Comparison of ENCODE assay signal across 1 cellular context in the genomic region with DNA sequence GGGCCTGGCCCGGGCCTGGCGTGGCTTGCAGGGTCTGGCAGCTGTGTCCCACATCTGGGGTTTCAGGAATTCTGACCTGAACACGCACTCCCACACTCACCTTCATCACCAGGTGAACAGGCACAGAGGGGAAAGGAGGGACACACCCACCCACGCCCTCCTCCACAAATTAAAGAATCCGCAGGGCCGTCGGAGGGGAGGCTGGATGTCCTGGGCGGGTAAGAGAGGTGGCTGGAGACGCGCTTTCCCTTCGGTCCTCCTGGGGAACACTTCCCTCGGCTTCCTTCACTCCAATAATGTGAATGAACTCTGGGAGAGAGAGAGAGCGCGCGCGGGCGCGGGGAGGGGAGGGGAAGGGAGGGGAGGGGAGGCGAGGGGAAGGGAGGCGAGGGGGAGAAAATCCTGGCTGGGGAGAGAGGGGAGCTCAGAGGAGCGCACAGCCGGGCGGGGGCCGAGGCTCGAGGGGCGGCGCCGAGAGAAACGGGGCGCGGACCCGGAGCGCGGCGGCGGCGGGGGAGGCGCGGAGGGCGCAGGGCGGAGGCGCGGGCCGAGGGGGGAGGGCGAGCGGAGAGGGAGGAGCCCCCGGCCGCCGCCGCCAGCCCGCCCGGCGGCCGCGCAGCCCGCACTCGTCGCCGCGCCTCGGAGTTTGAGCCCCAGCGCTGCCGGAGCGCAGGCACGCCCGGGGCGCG.
TF ChIP-seq lines count a peak whose summit lies in the region.

A gene (plus strand): TSS at position 625 of the 689 bp plus-strand sequence. CDS start 205 bp downstream, outside the sequence.

TF ChIP-seq in WTC11, 78 proteins besides CTCF, POLR2A, EP300 and RAD21 (continued from another document):
- TF ChIP-seq, protein P1, sequence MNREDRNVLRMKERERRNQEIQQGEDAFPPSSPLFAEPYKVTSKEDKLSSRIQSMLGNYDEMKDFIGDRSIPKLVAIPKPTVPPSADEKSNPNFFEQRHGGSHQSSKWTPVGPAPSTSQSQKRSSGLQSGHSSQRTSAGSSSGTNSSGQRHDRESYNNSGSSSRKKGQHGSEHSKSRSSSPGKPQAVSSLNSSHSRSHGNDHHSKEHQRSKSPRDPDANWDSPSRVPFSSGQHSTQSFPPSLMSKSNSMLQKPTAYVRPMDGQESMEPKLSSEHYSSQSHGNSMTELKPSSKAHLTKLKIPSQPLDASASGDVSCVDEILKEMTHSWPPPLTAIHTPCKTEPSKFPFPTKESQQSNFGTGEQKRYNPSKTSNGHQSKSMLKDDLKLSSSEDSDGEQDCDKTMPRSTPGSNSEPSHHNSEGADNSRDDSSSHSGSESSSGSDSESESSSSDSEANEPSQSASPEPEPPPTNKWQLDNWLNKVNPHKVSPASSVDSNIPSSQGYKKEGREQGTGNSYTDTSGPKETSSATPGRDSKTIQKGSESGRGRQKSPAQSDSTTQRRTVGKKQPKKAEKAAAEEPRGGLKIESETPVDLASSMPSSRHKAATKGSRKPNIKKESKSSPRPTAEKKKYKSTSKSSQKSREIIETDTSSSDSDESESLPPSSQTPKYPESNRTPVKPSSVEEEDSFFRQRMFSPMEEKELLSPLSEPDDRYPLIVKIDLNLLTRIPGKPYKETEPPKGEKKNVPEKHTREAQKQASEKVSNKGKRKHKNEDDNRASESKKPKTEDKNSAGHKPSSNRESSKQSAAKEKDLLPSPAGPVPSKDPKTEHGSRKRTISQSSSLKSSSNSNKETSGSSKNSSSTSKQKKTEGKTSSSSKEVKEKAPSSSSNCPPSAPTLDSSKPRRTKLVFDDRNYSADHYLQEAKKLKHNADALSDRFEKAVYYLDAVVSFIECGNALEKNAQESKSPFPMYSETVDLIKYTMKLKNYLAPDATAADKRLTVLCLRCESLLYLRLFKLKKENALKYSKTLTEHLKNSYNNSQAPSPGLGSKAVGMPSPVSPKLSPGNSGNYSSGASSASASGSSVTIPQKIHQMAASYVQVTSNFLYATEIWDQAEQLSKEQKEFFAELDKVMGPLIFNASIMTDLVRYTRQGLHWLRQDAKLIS (CRISPR knock-in tag; IDR thresholded peaks at IDR 0.05; ENCODE audit: borderline replicate concordance) = no peak
- TF ChIP-seq, protein P2, sequence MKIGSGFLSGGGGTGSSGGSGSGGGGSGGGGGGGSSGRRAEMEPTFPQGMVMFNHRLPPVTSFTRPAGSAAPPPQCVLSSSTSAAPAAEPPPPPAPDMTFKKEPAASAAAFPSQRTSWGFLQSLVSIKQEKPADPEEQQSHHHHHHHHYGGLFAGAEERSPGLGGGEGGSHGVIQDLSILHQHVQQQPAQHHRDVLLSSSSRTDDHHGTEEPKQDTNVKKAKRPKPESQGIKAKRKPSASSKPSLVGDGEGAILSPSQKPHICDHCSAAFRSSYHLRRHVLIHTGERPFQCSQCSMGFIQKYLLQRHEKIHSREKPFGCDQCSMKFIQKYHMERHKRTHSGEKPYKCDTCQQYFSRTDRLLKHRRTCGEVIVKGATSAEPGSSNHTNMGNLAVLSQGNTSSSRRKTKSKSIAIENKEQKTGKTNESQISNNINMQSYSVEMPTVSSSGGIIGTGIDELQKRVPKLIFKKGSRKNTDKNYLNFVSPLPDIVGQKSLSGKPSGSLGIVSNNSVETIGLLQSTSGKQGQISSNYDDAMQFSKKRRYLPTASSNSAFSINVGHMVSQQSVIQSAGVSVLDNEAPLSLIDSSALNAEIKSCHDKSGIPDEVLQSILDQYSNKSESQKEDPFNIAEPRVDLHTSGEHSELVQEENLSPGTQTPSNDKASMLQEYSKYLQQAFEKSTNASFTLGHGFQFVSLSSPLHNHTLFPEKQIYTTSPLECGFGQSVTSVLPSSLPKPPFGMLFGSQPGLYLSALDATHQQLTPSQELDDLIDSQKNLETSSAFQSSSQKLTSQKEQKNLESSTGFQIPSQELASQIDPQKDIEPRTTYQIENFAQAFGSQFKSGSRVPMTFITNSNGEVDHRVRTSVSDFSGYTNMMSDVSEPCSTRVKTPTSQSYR (CRISPR knock-in tag; IDR thresholded peaks at IDR 0.05) = no peak
TF ChIP-seq in WTC11: peak in this region for 0.
